Comparison of ENCODE assay signal across 1 cellular context in the genomic region with DNA sequence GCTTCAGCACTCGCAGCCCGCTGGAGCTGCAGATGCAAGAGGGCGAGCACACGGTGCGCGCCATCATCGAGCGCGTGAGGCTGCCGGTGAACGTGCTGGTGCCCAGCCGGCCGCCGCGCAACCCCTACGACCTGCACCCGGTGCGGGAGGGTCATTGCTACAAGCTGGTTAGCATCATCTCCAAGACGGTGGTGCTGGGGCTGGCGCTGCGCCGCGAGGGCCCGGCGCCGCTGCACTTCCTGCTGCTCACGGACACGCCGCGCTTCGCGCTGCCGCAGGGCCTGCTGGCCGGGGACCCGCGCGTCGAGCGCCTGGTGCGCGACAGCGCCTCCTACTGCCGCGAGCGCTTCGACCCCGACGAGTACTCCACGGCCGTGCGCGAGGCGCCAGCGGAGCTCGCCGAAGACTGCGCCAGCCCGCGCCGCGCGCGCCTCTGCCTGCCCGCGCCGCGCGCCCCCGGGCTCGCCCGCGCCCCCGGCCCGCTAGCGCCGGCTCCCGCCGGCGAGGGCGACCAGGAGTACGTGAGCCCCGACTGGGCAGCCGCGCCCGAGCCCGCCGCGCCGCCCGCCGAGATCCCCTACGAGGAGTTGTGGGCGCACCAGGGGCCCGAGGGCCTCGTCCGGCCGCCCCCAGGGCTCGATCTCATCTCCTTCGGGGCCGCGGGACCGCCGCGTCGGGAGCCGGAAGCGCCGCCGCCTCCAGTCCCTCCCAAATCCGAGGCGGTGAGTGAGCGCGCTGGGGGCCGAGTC.
TF ChIP-seq lines count a peak whose summit lies in the region.

No MANE protein-coding gene starts in this region.

TF ChIP-seq in K562, 482 proteins besides CTCF, POLR2A, EP300 and RAD21 (continued from another document and continues in another):
- TF ChIP-seq, protein P1, sequence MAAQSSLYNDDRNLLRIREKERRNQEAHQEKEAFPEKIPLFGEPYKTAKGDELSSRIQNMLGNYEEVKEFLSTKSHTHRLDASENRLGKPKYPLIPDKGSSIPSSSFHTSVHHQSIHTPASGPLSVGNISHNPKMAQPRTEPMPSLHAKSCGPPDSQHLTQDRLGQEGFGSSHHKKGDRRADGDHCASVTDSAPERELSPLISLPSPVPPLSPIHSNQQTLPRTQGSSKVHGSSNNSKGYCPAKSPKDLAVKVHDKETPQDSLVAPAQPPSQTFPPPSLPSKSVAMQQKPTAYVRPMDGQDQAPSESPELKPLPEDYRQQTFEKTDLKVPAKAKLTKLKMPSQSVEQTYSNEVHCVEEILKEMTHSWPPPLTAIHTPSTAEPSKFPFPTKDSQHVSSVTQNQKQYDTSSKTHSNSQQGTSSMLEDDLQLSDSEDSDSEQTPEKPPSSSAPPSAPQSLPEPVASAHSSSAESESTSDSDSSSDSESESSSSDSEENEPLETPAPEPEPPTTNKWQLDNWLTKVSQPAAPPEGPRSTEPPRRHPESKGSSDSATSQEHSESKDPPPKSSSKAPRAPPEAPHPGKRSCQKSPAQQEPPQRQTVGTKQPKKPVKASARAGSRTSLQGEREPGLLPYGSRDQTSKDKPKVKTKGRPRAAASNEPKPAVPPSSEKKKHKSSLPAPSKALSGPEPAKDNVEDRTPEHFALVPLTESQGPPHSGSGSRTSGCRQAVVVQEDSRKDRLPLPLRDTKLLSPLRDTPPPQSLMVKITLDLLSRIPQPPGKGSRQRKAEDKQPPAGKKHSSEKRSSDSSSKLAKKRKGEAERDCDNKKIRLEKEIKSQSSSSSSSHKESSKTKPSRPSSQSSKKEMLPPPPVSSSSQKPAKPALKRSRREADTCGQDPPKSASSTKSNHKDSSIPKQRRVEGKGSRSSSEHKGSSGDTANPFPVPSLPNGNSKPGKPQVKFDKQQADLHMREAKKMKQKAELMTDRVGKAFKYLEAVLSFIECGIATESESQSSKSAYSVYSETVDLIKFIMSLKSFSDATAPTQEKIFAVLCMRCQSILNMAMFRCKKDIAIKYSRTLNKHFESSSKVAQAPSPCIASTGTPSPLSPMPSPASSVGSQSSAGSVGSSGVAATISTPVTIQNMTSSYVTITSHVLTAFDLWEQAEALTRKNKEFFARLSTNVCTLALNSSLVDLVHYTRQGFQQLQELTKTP (IDR thresholded peaks at IDR 0.05; ENCODE audit: low read depth in 1 of 2, partially characterized antibody in 2 of 2) = no peak
- TF ChIP-seq USF2 (CRISPR knock-in tag; IDR thresholded peaks at IDR 0.05) = no peak
- no peak for TF ChIP-seq SETDB1 (IDR thresholded peaks at IDR 0.05; ENCODE audit: low read length)
- TF ChIP-seq, protein P2, sequence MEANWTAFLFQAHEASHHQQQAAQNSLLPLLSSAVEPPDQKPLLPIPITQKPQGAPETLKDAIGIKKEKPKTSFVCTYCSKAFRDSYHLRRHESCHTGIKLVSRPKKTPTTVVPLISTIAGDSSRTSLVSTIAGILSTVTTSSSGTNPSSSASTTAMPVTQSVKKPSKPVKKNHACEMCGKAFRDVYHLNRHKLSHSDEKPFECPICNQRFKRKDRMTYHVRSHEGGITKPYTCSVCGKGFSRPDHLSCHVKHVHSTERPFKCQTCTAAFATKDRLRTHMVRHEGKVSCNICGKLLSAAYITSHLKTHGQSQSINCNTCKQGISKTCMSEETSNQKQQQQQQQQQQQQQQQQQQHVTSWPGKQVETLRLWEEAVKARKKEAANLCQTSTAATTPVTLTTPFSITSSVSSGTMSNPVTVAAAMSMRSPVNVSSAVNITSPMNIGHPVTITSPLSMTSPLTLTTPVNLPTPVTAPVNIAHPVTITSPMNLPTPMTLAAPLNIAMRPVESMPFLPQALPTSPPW (CRISPR knock-in tag; IDR thresholded peaks at IDR 0.05) = peak; percentile 60
- TF ChIP-seq ZFP30 (CRISPR knock-in tag; IDR thresholded peaks at IDR 0.05; ENCODE audit: borderline replicate concordance) = no peak
- no peak for TF ChIP-seq POLR2B (IDR thresholded peaks at IDR 0.05; ENCODE audit: low read depth, partially characterized antibody)
- no peak for TF ChIP-seq ZNF3 (CRISPR knock-in tag; IDR thresholded peaks at IDR 0.05)
- peak; percentile 96 for TF ChIP-seq ZNF766 (CRISPR knock-in tag; conservative IDR thresholded peaks at IDR 0.05)
- TF ChIP-seq ZSCAN29 (IDR thresholded peaks at IDR 0.05) = no peak
- TF ChIP-seq NRF1 (conservative IDR thresholded peaks at IDR 0.05 in 1 of 2, IDR thresholded peaks at IDR 0.05 in 1 of 2) = peak; percentile 75 to 79
- no peak for TF ChIP-seq TAF15 (IDR thresholded peaks at IDR 0.05; ENCODE audit: low read depth, low read length)
- peak; percentile 51; the same call in 1 of the 2 replicates for TF ChIP-seq CBFB (CRISPR knock-in tag; IDR thresholded peaks at IDR 0.05)
- TF ChIP-seq TCF7L2 (IDR thresholded peaks at IDR 0.05; ENCODE audit: low read depth, low read length) = no peak
- TF ChIP-seq SMARCB1 (IDR thresholded peaks at IDR 0.05; ENCODE audit: insufficient read length, low read depth) = no peak
- peak; percentile 78 for TF ChIP-seq GABPB1 (CRISPR knock-in tag; IDR thresholded peaks at IDR 0.05)
- TF ChIP-seq ATF1 (CRISPR knock-in tag; IDR thresholded peaks at IDR 0.05) = no peak
- peak; percentile 78 for TF ChIP-seq ATF1 (tag; IDR thresholded peaks at IDR 0.05)
- peak; percentile 70; the same call in 1 of the 2 replicates for TF ChIP-seq ZNF263 (CRISPR knock-in tag; IDR thresholded peaks at IDR 0.05; ENCODE audit: borderline replicate concordance)
- TF ChIP-seq ZNF780A (CRISPR knock-in tag; IDR thresholded peaks at IDR 0.05) = no peak
- no peak for TF ChIP-seq ETS2 (tag; IDR thresholded peaks at IDR 0.05; ENCODE audit: borderline replicate concordance, poor library complexity, severe bottlenecking)
- peak; percentile 85; the same call in 1 of the 2 replicates for TF ChIP-seq ZNF76 (CRISPR knock-in tag; IDR thresholded peaks at IDR 0.05; ENCODE audit: borderline replicate concordance)
- TF ChIP-seq TBL1XR1 (IDR thresholded peaks at IDR 0.05; ENCODE audit: low read length in 2 of 2) = no peak
- TF ChIP-seq MECOM (CRISPR knock-in tag; IDR thresholded peaks at IDR 0.05) = no peak
- TF ChIP-seq TAF1 (IDR thresholded peaks at IDR 0.05; ENCODE audit: control insufficient read depth, extremely low read depth, insufficient read depth, low read length, severe bottlenecking) = peak; percentile 34
- TF ChIP-seq ZNF778 (CRISPR knock-in tag; IDR thresholded peaks at IDR 0.05) = no peak
- TF ChIP-seq, protein P3, sequence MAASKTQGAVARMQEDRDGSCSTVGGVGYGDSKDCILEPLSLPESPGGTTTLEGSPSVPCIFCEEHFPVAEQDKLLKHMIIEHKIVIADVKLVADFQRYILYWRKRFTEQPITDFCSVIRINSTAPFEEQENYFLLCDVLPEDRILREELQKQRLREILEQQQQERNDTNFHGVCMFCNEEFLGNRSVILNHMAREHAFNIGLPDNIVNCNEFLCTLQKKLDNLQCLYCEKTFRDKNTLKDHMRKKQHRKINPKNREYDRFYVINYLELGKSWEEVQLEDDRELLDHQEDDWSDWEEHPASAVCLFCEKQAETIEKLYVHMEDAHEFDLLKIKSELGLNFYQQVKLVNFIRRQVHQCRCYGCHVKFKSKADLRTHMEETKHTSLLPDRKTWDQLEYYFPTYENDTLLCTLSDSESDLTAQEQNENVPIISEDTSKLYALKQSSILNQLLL (CRISPR knock-in tag; IDR thresholded peaks at IDR 0.05; ENCODE audit: borderline replicate concordance) = no peak
- no peak for TF ChIP-seq RBM15 (IDR thresholded peaks at IDR 0.05; ENCODE audit: insufficient read depth, low read length)
- peak; percentile 93 for TF ChIP-seq ZNF395 (CRISPR knock-in tag; IDR thresholded peaks at IDR 0.05)
- TF ChIP-seq ZNF165 (CRISPR knock-in tag; IDR thresholded peaks at IDR 0.05; ENCODE audit: borderline replicate concordance) = no peak
- no peak for TF ChIP-seq BDP1 (IDR thresholded peaks at IDR 0.05; ENCODE audit: insufficient read depth, insufficient read length)
- TF ChIP-seq U2AF2 (optimal IDR thresholded peaks at IDR 0.05; ENCODE audit: low read depth, low read length) = no peak
- 0 out of 2 replicates have a peak, but pooled peaks have one; percentile 28 for TF ChIP-seq SOX6 (IDR thresholded peaks at IDR 0.05)
- TF ChIP-seq SRF (CRISPR knock-in tag; IDR thresholded peaks at IDR 0.05) = no peak
- TF ChIP-seq, protein P4, sequence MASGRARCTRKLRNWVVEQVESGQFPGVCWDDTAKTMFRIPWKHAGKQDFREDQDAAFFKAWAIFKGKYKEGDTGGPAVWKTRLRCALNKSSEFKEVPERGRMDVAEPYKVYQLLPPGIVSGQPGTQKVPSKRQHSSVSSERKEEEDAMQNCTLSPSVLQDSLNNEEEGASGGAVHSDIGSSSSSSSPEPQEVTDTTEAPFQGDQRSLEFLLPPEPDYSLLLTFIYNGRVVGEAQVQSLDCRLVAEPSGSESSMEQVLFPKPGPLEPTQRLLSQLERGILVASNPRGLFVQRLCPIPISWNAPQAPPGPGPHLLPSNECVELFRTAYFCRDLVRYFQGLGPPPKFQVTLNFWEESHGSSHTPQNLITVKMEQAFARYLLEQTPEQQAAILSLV (tag; IDR thresholded peaks at IDR 0.05) = no peak
- TF ChIP-seq, protein P5, sequence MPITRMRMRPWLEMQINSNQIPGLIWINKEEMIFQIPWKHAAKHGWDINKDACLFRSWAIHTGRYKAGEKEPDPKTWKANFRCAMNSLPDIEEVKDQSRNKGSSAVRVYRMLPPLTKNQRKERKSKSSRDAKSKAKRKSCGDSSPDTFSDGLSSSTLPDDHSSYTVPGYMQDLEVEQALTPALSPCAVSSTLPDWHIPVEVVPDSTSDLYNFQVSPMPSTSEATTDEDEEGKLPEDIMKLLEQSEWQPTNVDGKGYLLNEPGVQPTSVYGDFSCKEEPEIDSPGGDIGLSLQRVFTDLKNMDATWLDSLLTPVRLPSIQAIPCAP (CRISPR knock-in tag; IDR thresholded peaks at IDR 0.05; ENCODE audit: borderline replicate concordance) = no peak
- no peak for TF ChIP-seq MEF2D (tag; conservative IDR thresholded peaks at IDR 0.05; ENCODE audit: low read depth)
- TF ChIP-seq, protein P6, sequence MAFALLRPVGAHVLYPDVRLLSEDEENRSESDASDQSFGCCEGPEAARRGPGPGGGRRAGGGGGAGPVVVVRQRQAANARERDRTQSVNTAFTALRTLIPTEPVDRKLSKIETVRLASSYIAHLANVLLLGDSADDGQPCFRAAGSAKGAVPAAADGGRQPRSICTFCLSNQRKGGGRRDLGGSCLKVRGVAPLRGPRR (CRISPR knock-in tag; IDR thresholded peaks at IDR 0.05) = peak; percentile 15; the same call in 1 of the 2 replicates
- TF ChIP-seq CREM (IDR thresholded peaks at IDR 0.05; ENCODE audit: low read depth) = peak; percentile 84
- TF ChIP-seq, protein P7, sequence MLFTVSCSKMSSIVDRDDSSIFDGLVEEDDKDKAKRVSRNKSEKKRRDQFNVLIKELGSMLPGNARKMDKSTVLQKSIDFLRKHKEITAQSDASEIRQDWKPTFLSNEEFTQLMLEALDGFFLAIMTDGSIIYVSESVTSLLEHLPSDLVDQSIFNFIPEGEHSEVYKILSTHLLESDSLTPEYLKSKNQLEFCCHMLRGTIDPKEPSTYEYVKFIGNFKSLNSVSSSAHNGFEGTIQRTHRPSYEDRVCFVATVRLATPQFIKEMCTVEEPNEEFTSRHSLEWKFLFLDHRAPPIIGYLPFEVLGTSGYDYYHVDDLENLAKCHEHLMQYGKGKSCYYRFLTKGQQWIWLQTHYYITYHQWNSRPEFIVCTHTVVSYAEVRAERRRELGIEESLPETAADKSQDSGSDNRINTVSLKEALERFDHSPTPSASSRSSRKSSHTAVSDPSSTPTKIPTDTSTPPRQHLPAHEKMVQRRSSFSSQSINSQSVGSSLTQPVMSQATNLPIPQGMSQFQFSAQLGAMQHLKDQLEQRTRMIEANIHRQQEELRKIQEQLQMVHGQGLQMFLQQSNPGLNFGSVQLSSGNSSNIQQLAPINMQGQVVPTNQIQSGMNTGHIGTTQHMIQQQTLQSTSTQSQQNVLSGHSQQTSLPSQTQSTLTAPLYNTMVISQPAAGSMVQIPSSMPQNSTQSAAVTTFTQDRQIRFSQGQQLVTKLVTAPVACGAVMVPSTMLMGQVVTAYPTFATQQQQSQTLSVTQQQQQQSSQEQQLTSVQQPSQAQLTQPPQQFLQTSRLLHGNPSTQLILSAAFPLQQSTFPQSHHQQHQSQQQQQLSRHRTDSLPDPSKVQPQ (CRISPR knock-in tag; IDR thresholded peaks at IDR 0.05; ENCODE audit: borderline replicate concordance) = 0 out of 2 replicates have a peak, but pooled peaks have one; percentile 19
- TF ChIP-seq SMAD1 (IDR thresholded peaks at IDR 0.05; ENCODE audit: low read depth, low read length, partially characterized antibody) = no peak
- TF ChIP-seq THAP12 (CRISPR knock-in tag; IDR thresholded peaks at IDR 0.05) = peak; percentile 60
